Comparison of ENCODE assay signal across 9 cellular contexts in the genomic region with DNA sequence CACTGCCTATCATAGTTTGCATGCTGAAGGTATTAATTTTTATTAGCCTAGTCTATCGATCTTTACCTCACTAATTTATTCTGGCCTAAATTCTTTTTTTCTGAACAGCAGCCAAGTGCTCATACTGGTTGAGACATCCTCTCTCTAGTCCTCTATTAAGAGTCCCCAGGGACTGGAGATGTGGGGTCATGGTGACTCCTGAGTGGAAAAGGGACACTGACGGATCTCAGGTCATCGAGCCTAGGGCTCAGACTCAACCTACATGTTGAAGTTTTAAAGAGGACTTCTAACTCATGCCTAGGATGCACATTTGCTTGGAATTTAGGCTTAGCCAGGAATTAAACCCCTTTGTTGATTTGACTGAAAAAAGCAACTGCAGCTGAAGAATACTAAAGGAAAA.
DNase-seq lines count a peak whose midpoint lies in the region; ATAC-seq, FAIRE-seq and TF ChIP-seq lines count a peak whose summit lies in the region.
"Had no signal": no experiment of that assay in that cellular context is flagged by ENCODE, and none has a peak within 500 bp of the region (broad histone marks: within the 10 kb centered on the region; RNA-seq: fewer than 3 reads in every experiment).

No MANE protein-coding gene starts in this region.

- H3K9me1 ChIP-seq in endothelial cell of umbilical vein (replicated peaks; ENCODE audit: control insufficient read depth, extremely low read depth, insufficient read depth, low read length), result no peaks in the 10 kb centered on the region

- H3K9ac ChIP-seq in endothelial cell of umbilical vein (replicated peaks; ENCODE audit: extremely low read depth, insufficient read depth, low read length), result peak overlapping the region; percentile 22

- H3K79me2 ChIP-seq in endothelial cell of umbilical vein (ENCODE audit: control insufficient read depth, insufficient read depth, low read length), result no peaks in the 10 kb centered on the region

- no peaks in the 10 kb centered on the region for H3K36me3 ChIP-seq in Panc1 (ENCODE audit: control insufficient read depth, insufficient read depth, low read length)
- no peaks in the 10 kb centered on the region for H3K36me3 ChIP-seq in endothelial cell of umbilical vein (ENCODE audit: control insufficient read depth in 2 of 2, extremely low read depth in 1 of 2, insufficient read depth in 2 of 2, low read length in 2 of 2)
- H3K36me3 ChIP-seq in neuron (ENCODE audit: insufficient read depth, low read length), result no peaks in the 10 kb centered on the region
- no peaks in the 10 kb centered on the region for H3K36me3 ChIP-seq in mucosa of descending colon (ENCODE audit: low read depth)

- H3K4me3 ChIP-seq in Panc1 (ENCODE audit: low read depth in 2 of 2, low read length in 2 of 2), result peak overlapping the region in 1 of 2 experiments; percentile 3; a peak in 2 of 4 replicates
- no peak overlapping the region for H3K4me3 ChIP-seq in endothelial cell of umbilical vein (replicated peaks in 1 of 3; ENCODE audit: insufficient read depth in 1 of 3, low read depth in 1 of 3, low read length in 3 of 3)
- no peak overlapping the region for H3K4me3 ChIP-seq in neuron (ENCODE audit: low read length)
- H3K4me3 ChIP-seq in mucosa of descending colon, result no peak overlapping the region

- no peaks in the 10 kb centered on the region for H4K20me1 ChIP-seq in endothelial cell of umbilical vein (replicated peaks; ENCODE audit: control insufficient read depth, extremely low read depth, insufficient read depth, low read length)

- peak overlapping the region; percentile 61; the same call in 1 of the 2 replicates for H3K27ac ChIP-seq in Panc1 (ENCODE audit: low read length)
- peak overlapping the region; percentile 66 for H3K27ac ChIP-seq in endothelial cell of umbilical vein (ENCODE audit: insufficient read depth, low read depth, low read length)

- H2AFZ ChIP-seq in endothelial cell of umbilical vein (ENCODE audit: low read depth, low read length) (no peak overlapping the region), neuron (ENCODE audit: low read depth, low read length) (peak overlapping the region; percentile 23)

- H3K4me1 ChIP-seq in Panc1 (ENCODE audit: control insufficient read depth, insufficient read depth, low read length) (peaks cover 31% of the 10 kb centered on the region), endothelial cell of umbilical vein (ENCODE audit: control insufficient read depth, extremely low read depth, insufficient read depth, low read length) (peaks cover 39% of the 10 kb centered on the region), neuron (ENCODE audit: insufficient read depth, low read length) (peaks cover 44% of the 10 kb centered on the region), mucosa of descending colon (ENCODE audit: low read depth) (no peaks in the 10 kb centered on the region)

- in situ Hi-C loops in Panc1 (cut with HindIII; ENCODE audit: low pct_unique_long_range_greater_than_20kb, low sequenced_read_pairs), result no loop called here

- H3K9me3 ChIP-seq in Panc1 (ENCODE audit: control insufficient read depth, insufficient read depth, low read depth, low read length), result no peaks in the 10 kb centered on the region
- no peaks in the 10 kb centered on the region for H3K9me3 ChIP-seq in endothelial cell of umbilical vein (replicated peaks; ENCODE audit: control insufficient read depth, insufficient read depth, low read length)
- H3K9me3 ChIP-seq in neuron (ENCODE audit: low read length), result no peaks in the 10 kb centered on the region
- H3K9me3 ChIP-seq in mucosa of descending colon, result no peaks in the 10 kb centered on the region

- peak overlapping the region; percentile 78 for H3K4me2 ChIP-seq in endothelial cell of umbilical vein (ENCODE audit: insufficient read depth, low read length)

- FAIRE-seq in endothelial cell of umbilical vein (lab: Jason Lieb, UNC), result no peak

- no peak for TF ChIP-seq POLR2A in endothelial cell of umbilical vein (IDR thresholded peaks at IDR 0.05; ENCODE audit: low read depth, low read length)

- 0 out of 2 replicates have a peak, but pooled peaks have one; percentile 31 for ATAC-seq in Panc1
- ATAC-seq in HG03280 (IDR thresholded peaks at IDR 0.05; ENCODE audit: unreplicated experiment), result no peak
- no peak for ATAC-seq in mucosa of descending colon

- intact Hi-C loops in Panc1 (cut with micrococcal nuclease; ENCODE audit: unreplicated experiment) (no loop called here), endothelial cell of umbilical vein (cut with micrococcal nuclease) (no loop called here), mucosa of descending colon (cut with DNase I, micrococcal nuclease) (no loop called here)

- BruUV-seq in Panc1 (replicated peaks; lab: Mats Ljungman, UMichigan), result no TSS peak
- BruUV-seq in endothelial cell of umbilical vein (replicated peaks; lab: Mats Ljungman, UMichigan), result no TSS peak

- H3K27me3 ChIP-seq in Panc1 (ENCODE audit: control insufficient read depth, insufficient read depth, low read length), result no peaks in the 10 kb centered on the region
- no peaks in the 10 kb centered on the region for H3K27me3 ChIP-seq in endothelial cell of umbilical vein (ENCODE audit: control insufficient read depth in 2 of 2, insufficient read depth in 2 of 2, low read length in 2 of 2)
- H3K27me3 ChIP-seq in neuron (ENCODE audit: insufficient read depth, low read length), result no peaks in the 10 kb centered on the region

- POLR2A ChIA-PET in Panc1 (lab: Charles Lee) (interaction anchor here (0.7 kb wide), 1 partner anchor 173 kb away, joined by 3 read pairs; no protein-coding TSS in a partner anchor), endothelial cell of umbilical vein (lab: Charles Lee) (interaction anchor here (0.6 kb wide), 1 partner anchor 290 kb away, joined by 6 read pairs; no protein-coding TSS in a partner anchor)

- dilution Hi-C loops in endothelial cell of umbilical vein (cut with MboI; ENCODE audit: extremely low pct_ligation_motif_present, low sequenced_read_pairs), result no loop called here

- DNase-seq in ELR (ENCODE audit: low read depth) (peak; percentile 43), Panc1 (ENCODE audit: low read depth, low spot score) (no peak), endothelial cell of umbilical vein (ENCODE audit: low read depth, low spot score) (no peak), MV-4-11 (lab: John Stamatoyannopoulos, UW) (no peak), GDM1 (lab: John Stamatoyannopoulos, UW) (no peak), mucosa of descending colon (no peak)
- DNase-seq: activated gamma-delta T cell treated with Interleukin-2 at 50 U/mL for 16 hours had no signal

- CTCF ChIA-PET in Panc1 (lab: Charles Lee) (no interaction called here), endothelial cell of umbilical vein (lab: Charles Lee) (interaction anchor here (0.8 to 2.9 kb wide), 6 partner anchors 18 to 471 kb away, joined by 3 to 12 read pairs (median 4); no protein-coding TSS in a partner anchor)

- no peak for TF ChIP-seq CTCF in Panc1 (IDR thresholded peaks at IDR 0.05)
- TF ChIP-seq CTCF in endothelial cell of umbilical vein (IDR thresholded peaks at IDR 0.05; ENCODE audit: extremely low read depth in 1 of 2, insufficient read depth in 1 of 2, low read depth in 1 of 2, low read length in 2 of 2), result no peak
- TF ChIP-seq CTCF in mucosa of descending colon (IDR thresholded peaks at IDR 0.05), result no peak

TF ChIP-seq in endothelial cell of umbilical vein, 7 proteins besides CTCF, POLR2A, EP300 and RAD21:
- no peak for TF ChIP-seq MYC (IDR thresholded peaks at IDR 0.05; ENCODE audit: low read depth, low read length)
- TF ChIP-seq POLR2AphosphoS5 (IDR thresholded peaks at IDR 0.05; ENCODE audit: insufficient read depth, low read depth, low read length), result no peak
- no peak for TF ChIP-seq EZH2 (IDR thresholded peaks at IDR 0.05; ENCODE audit: borderline replicate concordance, low read depth, low read length, severe bottlenecking)
- no peak for TF ChIP-seq JUN (IDR thresholded peaks at IDR 0.05; ENCODE audit: borderline replicate concordance, insufficient read depth, insufficient read length, low read depth)
- no peak for TF ChIP-seq FOS (IDR thresholded peaks at IDR 0.05; ENCODE audit: borderline replicate concordance, insufficient read depth, low read length)
- no peak for TF ChIP-seq GATA2 (IDR thresholded peaks at IDR 0.05; ENCODE audit: insufficient read depth, insufficient read length, low read depth, low read length)
- TF ChIP-seq, protein P1, sequence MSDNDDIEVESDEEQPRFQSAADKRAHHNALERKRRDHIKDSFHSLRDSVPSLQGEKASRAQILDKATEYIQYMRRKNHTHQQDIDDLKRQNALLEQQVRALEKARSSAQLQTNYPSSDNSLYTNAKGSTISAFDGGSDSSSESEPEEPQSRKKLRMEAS (IDR thresholded peaks at IDR 0.05; ENCODE audit: insufficient read depth, insufficient read length), result no peak
TF ChIP-seq in endothelial cell of umbilical vein: peak in this region for 0.
